Comparison of ENCODE assay signal across 8 cellular contexts in the genomic region with DNA sequence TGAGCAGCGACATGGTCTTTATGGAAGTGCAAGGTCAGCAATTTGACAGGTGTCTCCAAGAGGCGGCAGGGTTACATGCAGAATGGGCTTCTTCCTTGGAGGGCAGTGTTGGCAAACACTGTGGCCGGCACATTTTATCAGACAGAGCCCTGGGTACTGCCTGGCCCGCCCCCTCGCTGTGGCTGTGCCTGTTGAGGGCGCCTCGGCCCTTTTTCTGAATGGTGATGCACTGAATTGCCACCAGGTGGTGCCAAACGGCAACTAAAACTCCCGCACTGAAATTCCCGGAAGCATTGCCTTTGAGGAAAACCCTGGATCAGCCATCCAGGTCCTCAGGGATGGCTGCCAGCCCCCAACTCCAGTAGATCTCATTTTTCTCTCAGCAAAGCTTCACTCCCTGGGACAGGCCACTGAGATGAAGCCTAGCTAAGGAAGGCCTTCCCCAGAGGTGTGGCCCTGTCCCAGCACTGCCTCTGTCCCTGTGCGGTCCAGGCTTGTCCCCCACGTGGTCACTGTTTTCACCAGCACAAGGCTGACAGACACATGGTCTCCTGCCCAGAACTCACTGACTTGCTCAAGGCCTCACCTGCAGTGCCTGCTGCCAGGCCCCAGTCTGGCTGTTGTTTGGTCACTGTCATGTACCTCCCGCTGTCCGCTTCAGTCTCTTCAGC.
DNase-seq lines count a peak whose midpoint lies in the region; ATAC-seq, FAIRE-seq and TF ChIP-seq lines count a peak whose summit lies in the region.

No MANE protein-coding gene starts in this region.

- CTCF ChIA-PET in A549 (lab: Yijun Ruan, JAX), result interaction anchor here (0.7 to 7.6 kb wide), 21 partner anchors 11 to 162 kb away, joined by 3 to 64 read pairs (median 6); no protein-coding TSS in a partner anchor

- H3K4me3 ChIP-seq in A549 (no peak overlapping the region), KMS-11 (IDR thresholded peaks at IDR 0.05; ENCODE audit: insufficient read depth, low read depth, low read length) (no peak overlapping the region), Peyer's patch (no peak overlapping the region), vagina (no peak overlapping the region)

- ATAC-seq in A549, result peak; percentile 78 to 91

- in situ Hi-C loops in GM13976 (cut with MboI; ENCODE audit: low sequenced_read_pairs, unreplicated experiment), result loop anchor here (10.0 kb wide), 1 partner anchor 89 kb away; no protein-coding TSS in a partner anchor

- peak; percentile 79 for DNase-seq in A549 (ENCODE audit: low read depth in 1 of 2, low spot score in 1 of 2)
- peak; percentile 81 for DNase-seq in GM13976 (ENCODE audit: low spot score)
- peak; percentile 48 to 82 (median 74) for DNase-seq in Peyer's patch
- DNase-seq in activated naive CD4-positive, alpha-beta T cell treated with Interleukin-2 at 50 U/mL for 16 hours, result peak; percentile 43
- peak; percentile 58 to 80 for DNase-seq in frontal cortex (ENCODE audit: low spot score in 2 of 2)
- peak; percentile 74 for DNase-seq in occipital lobe (lab: John Stamatoyannopoulos, UW)
- no peak for DNase-seq in vagina (ENCODE audit: extremely low spot score in 2 of 2)

- H3K36me3 ChIP-seq in KMS-11 (ENCODE audit: insufficient read depth) (no peaks in the 10 kb centered on the region), Peyer's patch (peaks cover 0 to 39% (median 0%) of the 10 kb centered on the region in 3 donors), vagina (peaks cover 0 to 39% of the 10 kb centered on the region in 2 donors)

- peak; percentile 92 for TF ChIP-seq CTCF in A549 (IDR thresholded peaks at IDR 0.05)
- peak; percentile 84 for TF ChIP-seq CTCF in GM13976 (IDR thresholded peaks at IDR 0.05; ENCODE audit: borderline replicate concordance, control extremely low read depth, extremely low read depth, insufficient read depth, missing control alignments)
- TF ChIP-seq CTCF in KMS-11 (conservative IDR thresholded peaks at IDR 0.05; ENCODE audit: low read depth, low read length), result peak; percentile 85
- peak; percentile 79 to 93 (median 87) for TF ChIP-seq CTCF in Peyer's patch (IDR thresholded peaks at IDR 0.05)
- TF ChIP-seq CTCF in vagina (IDR thresholded peaks at IDR 0.05), result peak; percentile 78 to 87 (median 85)

- H3K79me2 ChIP-seq in KMS-11 (ENCODE audit: insufficient read depth, low read depth), result no peaks in the 10 kb centered on the region

- 37% methylated on average over 14 of the region's 14 CpGs for WGBS in A549 (ENCODE audit: missing lambda C conversion rate)

- no peaks in the 10 kb centered on the region for H3K9me3 ChIP-seq in A549
- no peaks in the 10 kb centered on the region for H3K9me3 ChIP-seq in Peyer's patch
- H3K9me3 ChIP-seq in vagina, result no peaks in the 10 kb centered on the region

- POLR2A ChIA-PET in A549 (lab: Yijun Ruan, JAX), result no interaction called here

- H3K27ac ChIP-seq in A549 (peak overlapping the region; percentile 72 to 86), KMS-11 (peak overlapping the region; percentile 76), Peyer's patch (no peak overlapping the region), vagina (no peak overlapping the region)

- FAIRE-seq in A549 (lab: Jason Lieb, UNC) (no peak), frontal cortex (lab: Jason Lieb, UNC) (no peak)

- H3K4me1 ChIP-seq in A549 (peaks cover 13% of the 10 kb centered on the region), KMS-11 (ENCODE audit: low read depth, poor library complexity, severe bottlenecking) (peaks cover 33% of the 10 kb centered on the region), Peyer's patch (no peaks in the 10 kb centered on the region), vagina (no peaks in the 10 kb centered on the region)

- H3K27me3 ChIP-seq in KMS-11 (ENCODE audit: insufficient read depth, low read depth), result no peaks in the 10 kb centered on the region
- no peaks in the 10 kb centered on the region for H3K27me3 ChIP-seq in Peyer's patch
- no peaks in the 10 kb centered on the region for H3K27me3 ChIP-seq in vagina

- H4K20me1 ChIP-seq in KMS-11 (ENCODE audit: insufficient read depth), result no peaks in the 10 kb centered on the region

- peak; percentile 91 to 94 for TF ChIP-seq RAD21 in A549 (conservative IDR thresholded peaks at IDR 0.05 in 1 of 2, IDR thresholded peaks at IDR 0.05 in 1 of 2)

- intact Hi-C loops in vagina (cut with DNase I), result loop anchor here (10.0 kb wide), 1 partner anchor 119 kb away; no protein-coding TSS in a partner anchor

- H3K4me2 ChIP-seq in A549 (0 out of 3 replicates have a peak overlapping the region, but pooled peaks have one; percentile 4), KMS-11 (peak overlapping the region; percentile 29)

- peak overlapping the region; percentile 21; the same call in 1 of the 2 replicates for H2AFZ ChIP-seq in KMS-11 (ENCODE audit: low read depth)

- peak overlapping the region; percentile 41; the same call in 1 of the 2 replicates for H3K9ac ChIP-seq in KMS-11

- TF ChIP-seq EP300 in A549 (IDR thresholded peaks at IDR 0.05), result no peak

- TF ChIP-seq POLR2A in A549 (IDR thresholded peaks at IDR 0.05; ENCODE audit: low read length) (no peak), Peyer's patch (IDR thresholded peaks at IDR 0.05) (no peak), vagina (IDR thresholded peaks at IDR 0.05) (no peak)

TF ChIP-seq in A549, 52 proteins besides CTCF, POLR2A, EP300 and RAD21:
- no peak for TF ChIP-seq HDAC2 (IDR thresholded peaks at IDR 0.05)
- no peak for TF ChIP-seq HOXB13 (CRISPR knock-in tag; IDR thresholded peaks at IDR 0.05; ENCODE audit: low read depth)
- no peak for TF ChIP-seq EHF (CRISPR knock-in tag; IDR thresholded peaks at IDR 0.05)
- no peak for TF ChIP-seq FOSL2 (IDR thresholded peaks at IDR 0.05)
- no peak for TF ChIP-seq FOSL2 (CRISPR knock-in tag; IDR thresholded peaks at IDR 0.05)
- TF ChIP-seq CHD4 (IDR thresholded peaks at IDR 0.05; ENCODE audit: borderline replicate concordance), result no peak
- TF ChIP-seq, protein P1, sequence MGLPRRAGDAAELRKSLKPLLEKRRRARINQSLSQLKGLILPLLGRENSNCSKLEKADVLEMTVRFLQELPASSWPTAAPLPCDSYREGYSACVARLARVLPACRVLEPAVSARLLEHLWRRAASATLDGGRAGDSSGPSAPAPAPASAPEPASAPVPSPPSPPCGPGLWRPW (IDR thresholded peaks at IDR 0.05), result no peak
- TF ChIP-seq, protein P2, sequence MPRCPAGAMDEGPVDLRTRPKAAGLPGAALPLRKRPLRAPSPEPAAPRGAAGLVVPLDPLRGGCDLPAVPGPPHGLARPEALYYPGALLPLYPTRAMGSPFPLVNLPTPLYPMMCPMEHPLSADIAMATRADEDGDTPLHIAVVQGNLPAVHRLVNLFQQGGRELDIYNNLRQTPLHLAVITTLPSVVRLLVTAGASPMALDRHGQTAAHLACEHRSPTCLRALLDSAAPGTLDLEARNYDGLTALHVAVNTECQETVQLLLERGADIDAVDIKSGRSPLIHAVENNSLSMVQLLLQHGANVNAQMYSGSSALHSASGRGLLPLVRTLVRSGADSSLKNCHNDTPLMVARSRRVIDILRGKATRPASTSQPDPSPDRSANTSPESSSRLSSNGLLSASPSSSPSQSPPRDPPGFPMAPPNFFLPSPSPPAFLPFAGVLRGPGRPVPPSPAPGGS (IDR thresholded peaks at IDR 0.05), result no peak
- no peak for TF ChIP-seq RNF2 (IDR thresholded peaks at IDR 0.05; ENCODE audit: borderline replicate concordance, low read depth)
- TF ChIP-seq JUN (IDR thresholded peaks at IDR 0.05), result peak in 1 of 2 experiments; percentile 30; a peak in 1 of 5 replicates
- peak; percentile 92 for TF ChIP-seq SMC3 (IDR thresholded peaks at IDR 0.05)
- TF ChIP-seq PHF8 (IDR thresholded peaks at IDR 0.05; ENCODE audit: borderline replicate concordance, low read depth), result no peak
- TF ChIP-seq TP53 (CRISPR knock-in tag; IDR thresholded peaks at IDR 0.05), result no peak
- no peak for TF ChIP-seq HOXB5 (CRISPR knock-in tag; IDR thresholded peaks at IDR 0.05)
- no peak for TF ChIP-seq HEYL (CRISPR knock-in tag; IDR thresholded peaks at IDR 0.05)
- no peak for TF ChIP-seq MAZ (IDR thresholded peaks at IDR 0.05; ENCODE audit: borderline replicate concordance, low read depth, low read length)
- peak; percentile 99 for TF ChIP-seq MAFK (IDR thresholded peaks at IDR 0.05; ENCODE audit: partially characterized antibody)
- no peak for TF ChIP-seq MYC (IDR thresholded peaks at IDR 0.05; ENCODE audit: borderline replicate concordance, low read length)
- TF ChIP-seq HOXA7 (CRISPR knock-in tag; IDR thresholded peaks at IDR 0.05), result no peak
- TF ChIP-seq KDM1A (IDR thresholded peaks at IDR 0.05; ENCODE audit: low read depth), result no peak
- no peak for TF ChIP-seq POLR2AphosphoS2 (conservative IDR thresholded peaks at IDR 0.05; ENCODE audit: low read length)
TF ChIP-seq in A549: peak in this region for 3.

Comparison
In these comparisons a context has a peak if more than half of its experiments do, and no peak if none do; other contexts are left out.
1. DNase-seq: peak in A549 (2 of 2), GM13976 (single experiment), Peyer's patch (3 of 3), activated naive CD4-positive, alpha-beta T cell treated with Interleukin-2 at 50 U/mL for 16 hours (single experiment), frontal cortex (2 of 2) and occipital lobe (single experiment); none in vagina (0 of 2).
2. H3K27ac ChIP-seq: peak in A549 (2 of 2) and KMS-11 (single experiment); none in Peyer's patch (0 of 4) and vagina (single experiment).
3. Peak in every context shown above with its lines, with median percentiles within 50 percentile points of each other: CTCF ChIP-seq.